In genomic region chr20:19799325-19799724, GRCh38 we compare ENCODE assay signal across 1 cellular context.
TF ChIP-seq lines count a peak whose summit lies in the region.

No MANE protein-coding gene starts in this region.

TF ChIP-seq in HepG2, 621 proteins besides CTCF, POLR2A, EP300 and RAD21:
- TF ChIP-seq CEBPB (IDR thresholded peaks at IDR 0.05; ENCODE audit: borderline replicate concordance, low read depth, low read length): peak; percentile 82
- TF ChIP-seq ZSCAN12 (CRISPR knock-in tag; IDR thresholded peaks at IDR 0.05): no peak
- TF ChIP-seq RARG (CRISPR knock-in tag; IDR thresholded peaks at IDR 0.05; ENCODE audit: low read depth): no peak
- no peak for TF ChIP-seq LBX2 (CRISPR knock-in tag; IDR thresholded peaks at IDR 0.05; ENCODE audit: borderline replicate concordance)
- no peak for TF ChIP-seq ZNF580 (CRISPR knock-in tag; IDR thresholded peaks at IDR 0.05; ENCODE audit: borderline replicate concordance, low read depth)
- TF ChIP-seq ZBTB1 (CRISPR knock-in tag; IDR thresholded peaks at IDR 0.05; ENCODE audit: borderline replicate concordance): no peak
- no peak for TF ChIP-seq ZBTB21 (CRISPR knock-in tag; IDR thresholded peaks at IDR 0.05)
